In genomic region chr1:47557086-47557866, GRCh38 we compare ENCODE assay signal across 18 cellular contexts.
DNase-seq lines count a peak whose midpoint lies in the region; ATAC-seq and TF ChIP-seq lines count a peak whose summit lies in the region.
"Had no signal": no experiment of that assay in that cellular context is flagged by ENCODE, and none has a peak within 500 bp of the region (broad histone marks: within the 10 kb centered on the region; RNA-seq: fewer than 3 reads in every experiment).

No MANE protein-coding gene starts in this region.

- H3K4me3 ChIP-seq in right lobe of liver = no peak overlapping the region
- H3K4me3 ChIP-seq: GM23338, HAP-1 had no signal

- peaks cover 15% of the 10 kb centered on the region for H3K36me3 Mint-ChIP-seq in Calu3 (ENCODE audit: insufficient read depth, unreplicated experiment)

- no peaks in the 10 kb centered on the region for H3K27me3 ChIP-seq in right lobe of liver

- H3K9me3 Mint-ChIP-seq in Calu3 (ENCODE audit: low read depth, unreplicated experiment) = no peaks in the 10 kb centered on the region
- H3K9me3 Mint-ChIP-seq: GM23338 had no signal

- no peaks in the 10 kb centered on the region for H3K36me3 ChIP-seq in right lobe of liver
- H3K36me3 ChIP-seq: HAP-1 had no signal

- TF ChIP-seq POLR2A in right lobe of liver (IDR thresholded peaks at IDR 0.05) = no peak

- no peaks in the 10 kb centered on the region for H3K9me3 ChIP-seq in right lobe of liver
- H3K9me3 ChIP-seq: HAP-1 had no signal

- CTCF ChIA-PET in Calu3 (lab: Charles Lee) = interaction anchor here (4.0 kb wide), 1 partner anchor 13 kb away, joined by 25 read pairs; no protein-coding TSS in a partner anchor

- H3K27ac Mint-ChIP-seq in Calu3 (ENCODE audit: unreplicated experiment) = peak overlapping the region; percentile 8
- H3K27ac Mint-ChIP-seq: GM23338 had no signal

- no TSS peak for BruUV-seq in Calu3 (replicated peaks; lab: Mats Ljungman, UMichigan)

- no peaks in the 10 kb centered on the region for H3K27me3 Mint-ChIP-seq in Calu3 (ENCODE audit: unreplicated experiment)

- H3K4me1 Mint-ChIP-seq in Calu3 (ENCODE audit: low read depth, unreplicated experiment) = peaks cover 88% of the 10 kb centered on the region

- H3K4me1 ChIP-seq in right lobe of liver = peaks cover 0 to 18% (median 7%) of the 10 kb centered on the region in 4 donors
- H3K4me1 ChIP-seq: HAP-1 had no signal

- ATAC-seq in sciatic nerve (peak; percentile 67), GM18519 (IDR thresholded peaks at IDR 0.05; ENCODE audit: low FRiP score, unreplicated experiment) (no peak), right lobe of liver (no peak)
- ATAC-seq: SK-N-SH treated with all-trans-retinoic acid at 6 μM for 48 hours had no signal

- WGBS in right lobe of liver (ENCODE audit: insufficient coverage, low coverage, low lambda C conversion rate, missing lambda C conversion rate) = 80% methylated on average over 5 of the region's 7 CpGs

- DNase-seq in Calu3 (no peak), NCI-H2029 treated with DMSO at 0.1 percent for 48 hours (lab: John Stamatoyannopoulos, UW) (peak; percentile 97), sciatic nerve (ENCODE audit: low spot score) (no peak), right lobe of liver (no peak), GM10266 (ENCODE audit: extremely low spot score) (no peak)
- DNase-seq: KBM-7, MV-4-11, NCI-H1105, NCI-H1436 treated with DMSO at 0.1 percent for 48 hours, NCI-H187 treated with DMSO at 0.1 percent for 48 hours, NCI-H2227 treated with DMSO at 0.1 percent for 48 hours, NCI-H524, NCI-H748 treated with DMSO at 0.1 percent for 48 hours had no signal

- intact Hi-C loops in Calu3 (cut with micrococcal nuclease; ENCODE audit: unreplicated experiment) = no loop called here
- intact Hi-C loops in sciatic nerve (cut with DNase I) = no loop called here
- intact Hi-C loops in right lobe of liver (cut with DNase I) = no loop called here

- H3K27ac ChIP-seq in VCaP (peak overlapping the region; percentile 95; the same call in 1 of the 2 replicates), right lobe of liver (no peak overlapping the region)

- H3K4me3 Mint-ChIP-seq in Calu3 (ENCODE audit: low read depth, unreplicated experiment) = no peak overlapping the region
- H3K4me3 Mint-ChIP-seq: GM23338 had no signal

- TF ChIP-seq CTCF in Calu3 (IDR thresholded peaks at IDR 0.05; ENCODE audit: unreplicated experiment) (no peak), VCaP (conservative IDR thresholded peaks at IDR 0.05) (no peak), right lobe of liver (IDR thresholded peaks at IDR 0.05) (no peak), GM10266 (IDR thresholded peaks at IDR 0.05; ENCODE audit: control insufficient read depth, insufficient read depth, low read depth, missing control alignments) (no peak)
